ENCODE assay signal across 1 cellular context in genomic region chr19:44891016-44891882, GRCh38.
TF ChIP-seq lines count a peak whose summit lies in the region.

Gene TOMM40 (plus strand): TSS chr19:44891254. CDS start chr19:44891416, 162 bp downstream.

TF ChIP-seq in K562, 482 proteins besides CTCF, POLR2A, EP300 and RAD21 (continued from another document and continues in another):
- TF ChIP-seq NKRF (IDR thresholded peaks at IDR 0.05; ENCODE audit: borderline replicate concordance) = peak; percentile 65; the same call in 1 of the 2 replicates
- TF ChIP-seq CGGBP1 (CRISPR knock-in tag; IDR thresholded peaks at IDR 0.05) = 0 out of 2 replicates have a peak, but pooled peaks have one; percentile 65
- peak; percentile 91 for TF ChIP-seq HMGXB4 (CRISPR knock-in tag; IDR thresholded peaks at IDR 0.05)
- TF ChIP-seq SMAD4 (CRISPR knock-in tag; conservative IDR thresholded peaks at IDR 0.05) = peak; percentile 41; the same call in 1 of the 2 replicates
- TF ChIP-seq FOSL1 (tag; conservative IDR thresholded peaks at IDR 0.05) = no peak
- TF ChIP-seq TRIM28 (IDR thresholded peaks at IDR 0.05) = no peak
- no peak for TF ChIP-seq NCOA6 (IDR thresholded peaks at IDR 0.05)
- peak; percentile 48; the same call in 1 of the 2 replicates for TF ChIP-seq MAX (CRISPR knock-in tag; IDR thresholded peaks at IDR 0.05)
- peak; percentile 93 for TF ChIP-seq THAP12 (CRISPR knock-in tag; IDR thresholded peaks at IDR 0.05)
- TF ChIP-seq CXXC5 (CRISPR knock-in tag; IDR thresholded peaks at IDR 0.05) = peak; percentile 59
- TF ChIP-seq ZNF395 (CRISPR knock-in tag; IDR thresholded peaks at IDR 0.05) = 0 out of 2 replicates have a peak, but pooled peaks have one; percentile 34
- TF ChIP-seq ESRRA (IDR thresholded peaks at IDR 0.05; ENCODE audit: borderline replicate concordance, low read depth) = peak; percentile 68
- peak in 1 of 2 experiments; percentile 95; a peak in 2 of 4 replicates for TF ChIP-seq MLLT1 (IDR thresholded peaks at IDR 0.05)
- TF ChIP-seq EGR1 (conservative IDR thresholded peaks at IDR 0.05) = no peak; the same call in 1 of the 2 replicates
- TF ChIP-seq ZFX (CRISPR knock-in tag; IDR thresholded peaks at IDR 0.05) = peak; percentile 51; the same call in 1 of the 2 replicates
- no peak for TF ChIP-seq SETDB1 (IDR thresholded peaks at IDR 0.05; ENCODE audit: low read length)
- TF ChIP-seq YY1 (IDR thresholded peaks at IDR 0.05; ENCODE audit: borderline replicate concordance in 1 of 3, control insufficient read depth in 1 of 3, extremely low read depth in 1 of 3, insufficient read depth in 3 of 3, insufficient read length in 1 of 3, insufficient replicate concordance in 2 of 3, low read depth in 1 of 3, low read length in 2 of 3) = peak in 2 of 3 experiments; percentile 20 to 49
- peak; percentile 84 for TF ChIP-seq FOS (IDR thresholded peaks at IDR 0.05; ENCODE audit: extremely low read depth, insufficient read length)
- TF ChIP-seq ETS1 (conservative IDR thresholded peaks at IDR 0.05; ENCODE audit: control insufficient read depth, low read depth, low read length) = peak; percentile 79
- TF ChIP-seq RBM25 (IDR thresholded peaks at IDR 0.05; ENCODE audit: low read depth, low read length, severe bottlenecking) = peak; percentile 97
- TF ChIP-seq ATF1 (CRISPR knock-in tag; IDR thresholded peaks at IDR 0.05) = no peak
- TF ChIP-seq ATF1 (tag; IDR thresholded peaks at IDR 0.05) = peak; percentile 70
- 0 out of 4 replicates have a peak, but pooled peaks of 1 of the 2 experiments have one; percentile 56 for TF ChIP-seq TBL1XR1 (IDR thresholded peaks at IDR 0.05; ENCODE audit: low read length in 2 of 2)
- TF ChIP-seq GABPB1 (CRISPR knock-in tag; IDR thresholded peaks at IDR 0.05) = peak; percentile 51; the same call in 1 of the 2 replicates
- TF ChIP-seq L3MBTL2 (IDR thresholded peaks at IDR 0.05) = peak; percentile 36; the same call in 1 of the 2 replicates
- TF ChIP-seq UBTF (IDR thresholded peaks at IDR 0.05; ENCODE audit: borderline replicate concordance in 1 of 2, low read depth in 2 of 2, low read length in 2 of 2) = no peak
- peak; percentile 83 for TF ChIP-seq ARID4B (CRISPR knock-in tag; IDR thresholded peaks at IDR 0.05)
- TF ChIP-seq GATAD2A (IDR thresholded peaks at IDR 0.05) = no peak
- TF ChIP-seq CHD2 (IDR thresholded peaks at IDR 0.05; ENCODE audit: low read depth, low read length) = peak; percentile 84
- peak; percentile 69 for TF ChIP-seq HCFC1 (IDR thresholded peaks at IDR 0.05; ENCODE audit: low read depth, low read length)
- peak; percentile 95 for TF ChIP-seq RBFOX2 (IDR thresholded peaks at IDR 0.05; ENCODE audit: low read depth, low read length)
- 0 out of 2 replicates have a peak, but pooled peaks have one; percentile 35 for TF ChIP-seq ZNF282 (CRISPR knock-in tag; IDR thresholded peaks at IDR 0.05)
- TF ChIP-seq RBM14 (IDR thresholded peaks at IDR 0.05; ENCODE audit: borderline replicate concordance, insufficient read depth, low read depth, low read length) = no peak
- peak; percentile 72 for TF ChIP-seq TAF1 (IDR thresholded peaks at IDR 0.05; ENCODE audit: control insufficient read depth, extremely low read depth, insufficient read depth, low read length, severe bottlenecking)
- peak; percentile 20 for TF ChIP-seq U2AF1 (optimal IDR thresholded peaks at IDR 0.05; ENCODE audit: low read depth, low read length)
- peak in 1 of 2 experiments; percentile 88; a peak in 1 of 4 replicates for TF ChIP-seq ZNF639 (CRISPR knock-in tag; conservative IDR thresholded peaks at IDR 0.05 in 1 of 2, IDR thresholded peaks at IDR 0.05 in 1 of 2)
- TF ChIP-seq PCBP1 (IDR thresholded peaks at IDR 0.05; ENCODE audit: low read depth, low read length, poor library complexity, severe bottlenecking) = peak; percentile 58
